1 cellular context compared by ENCODE assay signal in genomic region chr22:21674611-21675010, GRCh38.
TF ChIP-seq lines count a peak whose summit lies in the region.

No MANE protein-coding gene starts in this region.

TF ChIP-seq in K562, 482 proteins besides CTCF, POLR2A, EP300 and RAD21:
- TF ChIP-seq ZBTB11 (CRISPR knock-in tag; IDR thresholded peaks at IDR 0.05) (peak in 1 of 3 experiments; percentile 45; a peak in 1 of 6 replicates), SP1 (CRISPR knock-in tag; IDR thresholded peaks at IDR 0.05) (no peak), ZFP36 (IDR thresholded peaks at IDR 0.05; ENCODE audit: low read depth, low read length, partially characterized antibody) (no peak), THAP12 (CRISPR knock-in tag; IDR thresholded peaks at IDR 0.05) (peak; percentile 71; the same call in 1 of the 2 replicates), SPI1 (IDR thresholded peaks at IDR 0.05; ENCODE audit: borderline replicate concordance, low read depth, low read length) (0 out of 2 replicates have a peak, but pooled peaks have one; percentile 3), MTA2 (IDR thresholded peaks at IDR 0.05; ENCODE audit: low read depth) (no peak), JUND (IDR thresholded peaks at IDR 0.05; ENCODE audit: borderline replicate concordance, low read depth, low read length) (no peak), JUND (tag; IDR thresholded peaks at IDR 0.05; ENCODE audit: borderline replicate concordance, low read depth, low read length) (no peak), ZBTB5 (IDR thresholded peaks at IDR 0.05) (no peak)
TF ChIP-seq in K562: peak in this region for 3.
